ENCODE assay signal across 10 cellular contexts in the genomic region with DNA sequence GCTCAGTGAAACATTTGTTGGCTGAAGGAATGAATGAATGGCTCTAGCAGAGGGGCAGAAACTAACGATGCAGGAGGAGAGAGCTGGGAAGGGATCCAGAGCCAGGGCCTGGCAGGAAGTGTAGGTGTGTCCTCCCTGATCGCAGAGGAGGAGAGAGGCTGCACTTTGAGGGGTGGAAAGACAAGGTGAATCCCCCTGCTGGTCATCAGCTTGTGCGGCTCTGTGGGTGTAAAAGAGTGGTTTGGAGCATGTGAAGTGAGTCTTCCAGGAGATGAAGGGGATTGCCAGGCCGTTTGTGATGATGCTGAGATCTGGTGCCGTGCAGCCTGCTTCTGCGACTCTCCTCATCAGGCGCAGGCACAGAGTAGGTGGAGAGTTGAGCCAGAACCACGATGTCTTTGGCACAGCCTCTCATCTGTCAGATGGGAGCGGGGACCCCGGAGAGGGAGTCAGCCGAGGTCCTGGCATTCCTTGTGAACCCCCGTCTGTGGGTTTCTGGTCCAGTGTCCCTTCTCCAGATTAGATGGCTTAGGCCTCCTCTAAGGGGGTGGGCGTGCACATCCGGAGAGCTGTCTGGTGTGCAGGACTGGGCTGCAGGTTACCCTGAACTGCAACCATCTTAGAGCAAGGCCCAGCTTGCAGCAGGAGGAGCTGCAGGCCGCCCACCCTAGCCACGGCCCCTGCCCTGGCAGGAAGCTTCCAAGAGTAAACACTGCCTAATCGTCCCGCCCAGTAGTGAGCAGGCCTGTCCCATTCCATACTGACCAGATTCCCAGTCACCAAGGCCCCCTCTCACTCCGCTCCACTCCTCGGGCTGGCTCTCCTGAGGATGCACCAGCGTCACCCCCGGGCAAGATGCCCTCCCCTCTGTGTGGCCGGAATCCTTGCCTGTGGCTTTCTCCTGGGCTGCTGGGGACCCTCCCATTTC. TPM values are rescaled to one million over a fixed set of nuclear protein-coding genes. Genes with fewer than 3 reads are reported as not detected.
DNase-seq lines count a peak whose midpoint lies in the region; ATAC-seq and TF ChIP-seq lines count a peak whose summit lies in the region.
"Had no signal": no experiment of that assay in that cellular context is flagged by ENCODE, and none has a peak within 500 bp of the region (broad histone marks: within the 10 kb centered on the region; RNA-seq: fewer than 3 reads in every experiment).

Gene ADAMTS13, plus strand, starts transcription at position 753 of the 928 bp plus-strand sequence. Its CDS starts 77 bp downstream, at position 830.

- peaks cover 5% of the 10 kb centered on the region for H3K36me3 Mint-ChIP-seq in activated naive CD8-positive, alpha-beta T cell treated with anti-CD3 and anti-CD28 coated beads, Interleukin-2, amount 50 U/mL, for 24 hours (ENCODE audit: low read depth)
- no peaks in the 10 kb centered on the region for H3K36me3 Mint-ChIP-seq in neural crest cell (ENCODE audit: low read depth)

- H3K9me3 Mint-ChIP-seq in activated naive CD8-positive, alpha-beta T cell treated with anti-CD3 and anti-CD28 coated beads, Interleukin-2, amount 50 U/mL, for 24 hours = no peaks in the 10 kb centered on the region
- no peaks in the 10 kb centered on the region for H3K9me3 Mint-ChIP-seq in neural crest cell

- peak within 1 kb of the TSS; percentile 30 for H3K4me3 Mint-ChIP-seq in activated naive CD8-positive, alpha-beta T cell treated with anti-CD3 and anti-CD28 coated beads, Interleukin-2, amount 50 U/mL, for 24 hours
- H3K4me3 Mint-ChIP-seq in neural crest cell = peak within 1 kb of the TSS; percentile 48

- H3K27me3 Mint-ChIP-seq in activated naive CD8-positive, alpha-beta T cell treated with anti-CD3 and anti-CD28 coated beads, Interleukin-2, amount 50 U/mL, for 24 hours = peaks cover 2% of the 10 kb centered on the region
- peaks cover 10% of the 10 kb centered on the region for H3K27me3 Mint-ChIP-seq in neural crest cell (ENCODE audit: low read depth)

- peak; percentile 74 for DNase-seq in GM10248 (ENCODE audit: extremely low spot score)
- peak; percentile 70 for DNase-seq in activated naive CD8-positive, alpha-beta T cell treated with anti-CD3 and anti-CD28 coated beads, Interleukin-2, amount 50 U/mL, for 24 hours
- no peak for DNase-seq in neural crest cell (ENCODE audit: low read depth, low spot score)
- DNase-seq in OCI-M1 (lab: John Stamatoyannopoulos, UW) = no peak
- no peak for DNase-seq in NOMO-1 treated with DMSO at 0.1 percent for 48 hours (lab: John Stamatoyannopoulos, UW; ENCODE audit: unreplicated experiment)
- DNase-seq: activated gamma-delta T cell treated with Interleukin-2 at 50 U/mL for 16 hours, nucleus accumbens had no signal

- peak; percentile 15 for TF ChIP-seq CTCF in GM10248 (IDR thresholded peaks at IDR 0.05; ENCODE audit: control extremely low read depth, extremely low read depth, low read depth, missing control alignments)
- TF ChIP-seq CTCF in neural crest cell (conservative IDR thresholded peaks at IDR 0.05) = peak; percentile 22

- CTCF ChIA-PET in GM10248 (lab: Yijun Ruan, JAX) = interaction anchor here (0.8 to 1.8 kb wide), 5 partner anchors 15 to 65 kb away, joined by 3 to 5 read pairs (median 3); partner anchors contain the start of gene SLC2A6

- POLR2A ChIA-PET in GM10248 (lab: Yijun Ruan, JAX) = no interaction called here

- peak within 1 kb of the TSS; percentile 73 for H3K27ac Mint-ChIP-seq in activated naive CD8-positive, alpha-beta T cell treated with anti-CD3 and anti-CD28 coated beads, Interleukin-2, amount 50 U/mL, for 24 hours
- peak within 1 kb of the TSS; percentile 78 for H3K27ac Mint-ChIP-seq in neural crest cell (ENCODE audit: unreplicated experiment)

- ATAC-seq in HG02610 (IDR thresholded peaks at IDR 0.05; ENCODE audit: unreplicated experiment) (peak; percentile 56), GM21717 (IDR thresholded peaks at IDR 0.05; ENCODE audit: unreplicated experiment) (no peak), GM21529 (IDR thresholded peaks at IDR 0.05; ENCODE audit: unreplicated experiment) (no peak)
- peak; percentile 74 for ATAC-seq in activated naive CD8-positive, alpha-beta T cell treated with anti-CD3 and anti-CD28 coated beads, Interleukin-2, amount 50 U/mL, for 24 hours

- peaks cover 42% of the 10 kb centered on the region for H3K4me1 Mint-ChIP-seq in activated naive CD8-positive, alpha-beta T cell treated with anti-CD3 and anti-CD28 coated beads, Interleukin-2, amount 50 U/mL, for 24 hours
- H3K4me1 Mint-ChIP-seq in neural crest cell = peaks cover 21% of the 10 kb centered on the region

RNA-seq across cellular contexts. Expression of gene ADAMTS13, which starts in this region (rescaled TPM):
- 5.8 and 6.0 TPM in 2 replicates for total RNA-seq in neural crest cell

Comparison
In these comparisons a context has a peak if more than half of its experiments do, and no peak if none do; other contexts are left out.
1. DNase-seq: peak in GM10248 (single experiment) and activated naive CD8-positive, alpha-beta T cell treated with anti-CD3 and anti-CD28 coated beads, Interleukin-2, amount 50 U/mL, for 24 hours (single experiment); none in neural crest cell (single experiment), OCI-M1 (single experiment) and NOMO-1 treated with DMSO at 0.1 percent for 48 hours (single experiment).
2. ATAC-seq: peak in HG02610 (single experiment) and activated naive CD8-positive, alpha-beta T cell treated with anti-CD3 and anti-CD28 coated beads, Interleukin-2, amount 50 U/mL, for 24 hours (single experiment); none in GM21717 (single experiment) and GM21529 (single experiment).